Comparison of ENCODE assay signal across 2 cellular contexts in the genomic region with DNA sequence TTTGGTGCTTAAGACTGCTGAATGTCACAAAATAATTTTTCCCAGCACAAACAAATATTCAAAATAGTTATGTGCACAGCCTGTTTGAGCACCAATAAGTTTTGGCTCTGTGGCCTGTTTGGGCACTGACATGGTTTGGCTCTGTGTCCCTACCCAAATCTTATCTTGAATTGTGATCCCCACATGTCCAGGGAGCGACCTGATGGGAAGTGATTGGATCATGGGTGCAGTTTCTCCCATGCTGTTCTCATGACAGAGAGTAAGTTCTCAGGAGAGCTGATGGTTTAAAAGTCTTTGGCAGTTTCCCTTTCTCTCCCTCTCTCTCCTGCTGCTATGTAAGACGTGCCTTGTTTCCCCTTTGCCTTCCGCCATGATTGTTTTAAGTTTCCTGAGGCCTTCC.
TF ChIP-seq lines count a peak whose summit lies in the region.

No MANE protein-coding gene starts in this region.

TF ChIP-seq in HepG2, 621 proteins besides CTCF, POLR2A, EP300 and RAD21:
- no peak for TF ChIP-seq ARHGAP35 (CRISPR knock-in tag; IDR thresholded peaks at IDR 0.05; ENCODE audit: borderline replicate concordance)
- TF ChIP-seq, protein P1, sequence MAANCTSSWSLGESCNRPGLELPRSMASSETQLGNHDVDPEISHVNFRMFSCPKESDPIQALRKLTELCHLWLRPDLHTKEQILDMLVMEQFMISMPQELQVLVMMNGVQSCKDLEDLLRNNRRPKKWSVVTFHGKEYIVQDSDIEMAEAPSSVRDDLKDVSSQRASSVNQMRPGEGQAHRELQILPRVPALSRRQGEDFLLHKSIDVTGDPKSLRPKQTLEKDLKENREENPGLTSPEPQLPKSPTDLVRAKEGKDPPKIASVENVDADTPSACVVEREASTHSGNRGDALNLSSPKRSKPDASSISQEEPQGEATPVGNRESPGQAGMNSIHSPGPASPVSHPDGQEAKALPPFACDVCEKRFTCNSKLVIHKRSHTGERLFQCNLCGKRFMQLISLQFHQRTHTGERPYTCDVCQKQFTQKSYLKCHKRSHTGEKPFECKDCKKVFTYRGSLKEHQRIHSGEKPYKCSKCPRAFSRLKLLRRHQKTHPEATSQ (CRISPR knock-in tag; IDR thresholded peaks at IDR 0.05; ENCODE audit: borderline replicate concordance), result peak; percentile 56; the same call in 1 of the 2 replicates
TF ChIP-seq in HepG2: peak in this region for 1.

TF ChIP-seq in H1, 55 proteins besides CTCF, POLR2A, EP300 and RAD21:
- TF ChIP-seq YY1 (IDR thresholded peaks at IDR 0.05; ENCODE audit: low read depth, low read length) (no peak), JUND (IDR thresholded peaks at IDR 0.05; ENCODE audit: low read length) (no peak), POLR2AphosphoS5 (IDR thresholded peaks at IDR 0.05; ENCODE audit: low read depth, low read length) (no peak), SP4 (IDR thresholded peaks at IDR 0.05; ENCODE audit: low read length) (no peak), RBBP5 (IDR thresholded peaks at IDR 0.05; ENCODE audit: borderline replicate concordance, low read depth, low read length) (no peak), KDM4A (IDR thresholded peaks at IDR 0.05; ENCODE audit: low read depth, low read length, severe bottlenecking) (no peak), SIX5 (IDR thresholded peaks at IDR 0.05; ENCODE audit: low read depth, low read length) (no peak), CTBP2 (IDR thresholded peaks at IDR 0.05; ENCODE audit: borderline replicate concordance, insufficient read depth, insufficient read length, low read length) (no peak), FOSL1 (IDR thresholded peaks at IDR 0.05; ENCODE audit: insufficient read depth, low read depth, low read length) (no peak), SRF (IDR thresholded peaks at IDR 0.05; ENCODE audit: low read depth, low read length) (no peak), CBX5 (IDR thresholded peaks at IDR 0.05; ENCODE audit: low read depth, low read length) (no peak), JUN (IDR thresholded peaks at IDR 0.05; ENCODE audit: low read depth, low read length) (no peak), POU5F1 (IDR thresholded peaks at IDR 0.05; ENCODE audit: low read depth, low read length) (no peak), BCL11A (IDR thresholded peaks at IDR 0.05; ENCODE audit: low read depth in 2 of 2, low read length in 2 of 2) (no peak), EZH2 (IDR thresholded peaks at IDR 0.05; ENCODE audit: low read depth, low read length, severe bottlenecking) (no peak)
